Comparison of ENCODE assay signal across 16 cellular contexts in genomic region chr1:178573330-178573729, GRCh38.
DNase-seq lines count a peak whose midpoint lies in the region; ATAC-seq and TF ChIP-seq lines count a peak whose summit lies in the region.
"Had no signal": no experiment of that assay in that cellular context is flagged by ENCODE, and none has a peak within 500 bp of the region (broad histone marks: within the 10 kb centered on the region; RNA-seq: fewer than 3 reads in every experiment).

No MANE protein-coding gene starts in this region.

- H3K9me3 Mint-ChIP-seq in activated T-cell treated with anti-CD3 and anti-CD28 coated beads, Interleukin-2, amount 50 U/mL, for 72 hours, result no peaks in the 10 kb centered on the region
- no peaks in the 10 kb centered on the region for H3K9me3 Mint-ChIP-seq in activated T-cell treated with anti-CD3 and anti-CD28 coated beads, Interleukin-2, amount 50 U/mL, for 4 hours
- peaks cover 3% of the 10 kb centered on the region for H3K9me3 Mint-ChIP-seq in stimulated activated memory B cell treated with anti-CD40 and anti-IgM and Interleukin-4, amounts not matched to agents 10 μg/mL and 1 μg/mL and 100 μg/mL, for 72 hours

- peaks cover 12% of the 10 kb centered on the region for H3K4me1 Mint-ChIP-seq in activated T-cell treated with anti-CD3 and anti-CD28 coated beads, Interleukin-2, amount 50 U/mL, for 72 hours (ENCODE audit: low read depth)
- H3K4me1 Mint-ChIP-seq in activated T-cell treated with anti-CD3 and anti-CD28 coated beads, Interleukin-2, amount 50 U/mL, for 4 hours (ENCODE audit: low read depth), result no peaks in the 10 kb centered on the region
- peaks cover 69% of the 10 kb centered on the region for H3K4me1 Mint-ChIP-seq in stimulated activated memory B cell treated with anti-CD40 and anti-IgM and Interleukin-4, amounts not matched to agents 10 μg/mL and 1 μg/mL and 100 μg/mL, for 72 hours

- TF ChIP-seq CTCF in gastroesophageal sphincter (IDR thresholded peaks at IDR 0.05), result no peak
- no peak for TF ChIP-seq CTCF in hepatocyte (IDR thresholded peaks at IDR 0.05; ENCODE audit: poor library complexity)

- H3K4me1 ChIP-seq in gastroesophageal sphincter (peaks cover 0 to 7% (median 0%) of the 10 kb centered on the region in 3 donors), hepatocyte (ENCODE audit: insufficient read depth) (peaks cover 8% of the 10 kb centered on the region)
- H3K4me1 ChIP-seq: ascending aorta, tibial artery had no signal

- ATAC-seq in activated T-cell treated with anti-CD3 and anti-CD28 coated beads, Interleukin-2, amount 50 U/mL, for 72 hours (replicated peaks in 1 of 2), result peak; percentile 60 to 72
- no peak for ATAC-seq in activated T-cell treated with anti-CD3 and anti-CD28 coated beads, Interleukin-2, amount 50 U/mL, for 4 hours
- ATAC-seq in HG02588 (IDR thresholded peaks at IDR 0.05; ENCODE audit: unreplicated experiment), result peak; percentile 61
- peak; percentile 61 for ATAC-seq in HG03354 (IDR thresholded peaks at IDR 0.05; ENCODE audit: poor library complexity, severe bottlenecking, unreplicated experiment)
- no peak for ATAC-seq in stimulated activated memory B cell treated with anti-CD40 and anti-IgM and Interleukin-4, amounts not matched to agents 10 μg/mL and 1 μg/mL and 100 μg/mL, for 72 hours
- no peak for ATAC-seq in gastroesophageal sphincter
- ATAC-seq: K562, SK-N-SH treated with all-trans-retinoic acid at 6 μM for 48 hours had no signal

- no peaks in the 10 kb centered on the region for H4K20me1 ChIP-seq in hepatocyte (ENCODE audit: insufficient read depth, poor library complexity, severe bottlenecking)

- no peak for DNase-seq in activated T-cell treated with anti-CD3 and anti-CD28 coated beads, Interleukin-2, amount 50 U/mL, for 72 hours
- DNase-seq in activated T-cell treated with anti-CD3 and anti-CD28 coated beads, Interleukin-2, amount 50 U/mL, for 4 hours, result no peak
- DNase-seq in COR-L47 (lab: John Stamatoyannopoulos, UW) (no peak), hepatocyte (ENCODE audit: low spot score) (no peak)
- DNase-seq: glutamatergic neuron; NCI-H2029 treated with DMSO at 0.1 percent for 48 hours; NK-92 treated with Interleukin-12 subunit alpha and Interleukin-12 subunit beta, amount 100 ng/mL, for 24 hours; tibial artery had no signal

- H3K27ac ChIP-seq in gastroesophageal sphincter (no peak overlapping the region), hepatocyte (no peak overlapping the region)
- H3K27ac ChIP-seq: ascending aorta, tibial artery had no signal

- peaks cover 9% of the 10 kb centered on the region for H3K27me3 Mint-ChIP-seq in activated T-cell treated with anti-CD3 and anti-CD28 coated beads, Interleukin-2, amount 50 U/mL, for 72 hours (ENCODE audit: low read depth)
- H3K27me3 Mint-ChIP-seq in activated T-cell treated with anti-CD3 and anti-CD28 coated beads, Interleukin-2, amount 50 U/mL, for 4 hours (ENCODE audit: low read depth), result peaks cover 5% of the 10 kb centered on the region
- H3K27me3 Mint-ChIP-seq in stimulated activated memory B cell treated with anti-CD40 and anti-IgM and Interleukin-4, amounts not matched to agents 10 μg/mL and 1 μg/mL and 100 μg/mL, for 72 hours, result no peaks in the 10 kb centered on the region

- H3K4me2 ChIP-seq in hepatocyte, result no peak overlapping the region

- H3K27ac Mint-ChIP-seq in activated T-cell treated with anti-CD3 and anti-CD28 coated beads, Interleukin-2, amount 50 U/mL, for 72 hours, result no peak overlapping the region
- peak overlapping the region; percentile 84 for H3K27ac Mint-ChIP-seq in stimulated activated memory B cell treated with anti-CD40 and anti-IgM and Interleukin-4, amounts not matched to agents 10 μg/mL and 1 μg/mL and 100 μg/mL, for 72 hours

- H3K9me3 ChIP-seq in gastroesophageal sphincter (no peaks in the 10 kb centered on the region), hepatocyte (ENCODE audit: low read depth) (no peaks in the 10 kb centered on the region)
- H3K9me3 ChIP-seq: ascending aorta, tibial artery had no signal

- H3K9me2 ChIP-seq in hepatocyte (replicated peaks; ENCODE audit: insufficient read depth), result no peaks in the 10 kb centered on the region

- no peak for TF ChIP-seq POLR2A in gastroesophageal sphincter (IDR thresholded peaks at IDR 0.05)

- no peaks in the 10 kb centered on the region for H3K36me3 Mint-ChIP-seq in activated T-cell treated with anti-CD3 and anti-CD28 coated beads, Interleukin-2, amount 50 U/mL, for 72 hours (ENCODE audit: insufficient read depth in 2 of 2)
- H3K36me3 Mint-ChIP-seq in activated T-cell treated with anti-CD3 and anti-CD28 coated beads, Interleukin-2, amount 50 U/mL, for 4 hours (ENCODE audit: insufficient read depth), result no peaks in the 10 kb centered on the region
- H3K36me3 Mint-ChIP-seq in stimulated activated memory B cell treated with anti-CD40 and anti-IgM and Interleukin-4, amounts not matched to agents 10 μg/mL and 1 μg/mL and 100 μg/mL, for 72 hours, result peaks cover 45% of the 10 kb centered on the region

- no peak overlapping the region for H2AFZ ChIP-seq in hepatocyte

- H3K27me3 ChIP-seq in gastroesophageal sphincter (no peaks in the 10 kb centered on the region), hepatocyte (no peaks in the 10 kb centered on the region)
- H3K27me3 ChIP-seq: ascending aorta, tibial artery had no signal

- no peak overlapping the region for H3K4me3 Mint-ChIP-seq in activated T-cell treated with anti-CD3 and anti-CD28 coated beads, Interleukin-2, amount 50 U/mL, for 72 hours
- H3K4me3 Mint-ChIP-seq in activated T-cell treated with anti-CD3 and anti-CD28 coated beads, Interleukin-2, amount 50 U/mL, for 4 hours, result no peak overlapping the region
- no peak overlapping the region for H3K4me3 Mint-ChIP-seq in stimulated activated memory B cell treated with anti-CD40 and anti-IgM and Interleukin-4, amounts not matched to agents 10 μg/mL and 1 μg/mL and 100 μg/mL, for 72 hours
- H3K4me3 Mint-ChIP-seq: nephron had no signal

- 63 to 84% methylated on average over 3 of the region's 3 CpGs for WGBS in gastroesophageal sphincter (ENCODE audit: low coverage in 1 of 2), 2 donors
- WGBS in hepatocyte (ENCODE audit: low lambda C conversion rate, missing lambda C conversion rate), result 50% methylated on average over 3 of the region's 3 CpGs

- no peak for TF ChIP-seq EP300 in gastroesophageal sphincter (IDR thresholded peaks at IDR 0.05)

- H3K36me3 ChIP-seq in gastroesophageal sphincter (no peaks in the 10 kb centered on the region), hepatocyte (replicated peaks; ENCODE audit: insufficient read depth, low read depth) (no peaks in the 10 kb centered on the region)
- H3K36me3 ChIP-seq: ascending aorta, tibial artery had no signal

- no peaks in the 10 kb centered on the region for H3K79me2 ChIP-seq in hepatocyte

- no peak overlapping the region for H3K4me3 ChIP-seq in gastroesophageal sphincter
- no peak overlapping the region for H3K4me3 ChIP-seq in hepatocyte
- H3K4me3 ChIP-seq: ascending aorta, K562, tibial artery had no signal

Comparison
In these comparisons a context has a peak if more than half of its experiments do, and no peak if none do; other contexts are left out.
1. ATAC-seq: peak in activated T-cell treated with anti-CD3 and anti-CD28 coated beads, Interleukin-2, amount 50 U/mL, for 72 hours (2 of 2), HG02588 (single experiment) and HG03354 (single experiment); none in activated T-cell treated with anti-CD3 and anti-CD28 coated beads, Interleukin-2, amount 50 U/mL, for 4 hours (0 of 2), stimulated activated memory B cell treated with anti-CD40 and anti-IgM and Interleukin-4, amounts not matched to agents 10 μg/mL and 1 μg/mL and 100 μg/mL, for 72 hours (single experiment) and gastroesophageal sphincter (single experiment).